Comparison of ENCODE assay signal across 6 cellular contexts in genomic region chr20:46414608-46415007, GRCh38.
"Had no signal": no experiment of that assay in that cellular context is flagged by ENCODE, and none has a peak within 500 bp of the region (broad histone marks: within the 10 kb centered on the region; RNA-seq: fewer than 3 reads in every experiment).

No MANE protein-coding gene starts in this region.

- H3K4me3 ChIP-seq: GM23338 had no signal

- H3K4me2 ChIP-seq: GM23338 had no signal

- H2AFZ ChIP-seq: GM23338 had no signal

- H3K27ac ChIP-seq: HL-60 had no signal

- ATAC-seq: GM23338, HepG2 had no signal

- DNase-seq: H9, HCEC 1CT, KBM-7 had no signal
